ENCODE assay signal across 8 cellular contexts in genomic region chr19:11346104-11346940, GRCh38. TPM values are rescaled to one million over a fixed set of nuclear protein-coding genes. Genes with fewer than 3 reads are reported as not detected.
A peak's percentile ranks its signal among the peaks of the same experiment; 100 is the strongest.
DNase-seq lines count a peak whose midpoint lies in the region; ATAC-seq, FAIRE-seq and TF ChIP-seq lines count a peak whose summit lies in the region.

Gene CCDC159 (plus strand): TSS chr19:11346519. CDS start chr19:11346607, 88 bp downstream.
Gene TMEM205 (minus strand): TSS chr19:11346268. CDS start chr19:11345619, 649 bp downstream.

- intact Hi-C loops in T-helper 2 cell treated with Interferon-gamma antibody and Interleukin-4, amounts not matched to agents 100 ng/mL and 5 ng/mL, for 36 hours (cut with micrococcal nuclease): loop anchor here (1.0 kb wide), 2 partner anchors 9 to 29 kb away; partner anchors contain the start of gene PLPPR2
- intact Hi-C loops in psoas muscle (cut with DNase I): no loop called here

- no peak for FAIRE-seq in urothelium cell line (lab: Jason Lieb, UNC)

- 0% methylated on average over 50 of the region's 50 CpGs for WGBS in psoas muscle, 3 donors

- DNase-seq in NCI-H187 (lab: John Stamatoyannopoulos, UW) (peak; percentile 84 to 89), anterior cingulate cortex (lab: John Stamatoyannopoulos, UW) (peak; percentile 83 to 100 (median 98)), right atrium auricular region (ENCODE audit: low spot score) (peak; percentile 99), psoas muscle (peak; percentile 98 to 99), urothelium cell line (ENCODE audit: low spot score) (peak; percentile 93)

- H3K36me3 ChIP-seq in right atrium auricular region: no peaks in the 10 kb centered on the region
- peaks cover 0 to 21% of the 10 kb centered on the region in 2 donors for H3K36me3 ChIP-seq in psoas muscle (ENCODE audit: insufficient read depth in 1 of 2, low read depth in 1 of 2)

- ATAC-seq in GM18498 (IDR thresholded peaks at IDR 0.05; ENCODE audit: unreplicated experiment) (peak; percentile 92), HG02938 (IDR thresholded peaks at IDR 0.05; ENCODE audit: unreplicated experiment) (peak; percentile 88), psoas muscle (peak; percentile 96 to 97 (median 96))

- H3K27ac ChIP-seq in right atrium auricular region (peak within 1 kb of the TSS; percentile 80 to 86), psoas muscle (peak within 1 kb of the TSS; percentile 76)

- H3K9me3 ChIP-seq in right atrium auricular region (no peaks in the 10 kb centered on the region), psoas muscle (no peaks in the 10 kb centered on the region)

- H3K4me3 ChIP-seq in right atrium auricular region: peak within 1 kb of the TSS; percentile 67 to 73
- peak within 1 kb of the TSS; percentile 87 for H3K4me3 ChIP-seq in psoas muscle

- peaks cover 0 to 26% of the 10 kb centered on the region in 2 donors for H3K4me1 ChIP-seq in right atrium auricular region
- peaks cover 14% of the 10 kb centered on the region for H3K4me1 ChIP-seq in psoas muscle

- H3K27me3 ChIP-seq in right atrium auricular region (no peaks in the 10 kb centered on the region), psoas muscle (ENCODE audit: insufficient read depth in 3 of 3, low read length in 2 of 3) (no peaks in the 10 kb centered on the region)

- no peak for TF ChIP-seq CTCF in right atrium auricular region (IDR thresholded peaks at IDR 0.05)
- TF ChIP-seq CTCF in psoas muscle (IDR thresholded peaks at IDR 0.05): no peak

RNA-seq across cellular contexts. Expression of gene CCDC159, which starts in this region (rescaled TPM):
- total RNA-seq in T-helper 2 cell treated with Interferon-gamma antibody and Interleukin-4, amounts not matched to agents 100 ng/mL and 5 ng/mL, for 36 hours: 14.1 and 15.6 TPM in 2 replicates
- 10 to 100 TPM; 12.1 to 18.8 TPM for total RNA-seq in right atrium auricular region
- 1 to 10 TPM; 2.4 to 9.2 (median 4.9) TPM for total RNA-seq in psoas muscle
- 1 to 10 TPM; 2.7 to 5.9 (median 5.3) TPM for polyA plus RNA-seq in psoas muscle

RNA-seq across cellular contexts. Expression of gene TMEM205, which starts in this region (rescaled TPM):
- total RNA-seq in T-helper 2 cell treated with Interferon-gamma antibody and Interleukin-4, amounts not matched to agents 100 ng/mL and 5 ng/mL, for 36 hours: 26.3 and 28.4 TPM in 2 replicates
- total RNA-seq in right atrium auricular region: 100 to 1,000 TPM; 301 to 343 TPM
- 10 to 100 TPM; 65.9 to 81.6 (median 70.5) TPM for total RNA-seq in psoas muscle
- 10 to 100 TPM; 63.0 to 95.1 (median 90.4) TPM for polyA plus RNA-seq in psoas muscle

Comparison
In these comparisons a context has a peak if more than half of its experiments do, and no peak if none do; other contexts are left out.
1. Peak in every context shown above with its lines: DNase-seq, ATAC-seq, H3K4me3 ChIP-seq and H3K27ac ChIP-seq.